9 cellular contexts compared by ENCODE assay signal in genomic region chr19:41691268-41691970, GRCh38. TPM values are rescaled to one million over a fixed set of nuclear protein-coding genes. Genes with fewer than 3 reads are reported as not detected.
DNase-seq lines count a peak whose midpoint lies in the region; ATAC-seq and TF ChIP-seq lines count a peak whose summit lies in the region.
"Had no signal": no experiment of that assay in that cellular context is flagged by ENCODE, and none has a peak within 500 bp of the region (broad histone marks: within the 10 kb centered on the region; RNA-seq: fewer than 3 reads in every experiment).

No MANE protein-coding gene starts in this region.

- H3K9me3 ChIP-seq in PC-3 (ENCODE audit: low read length) = no peaks in the 10 kb centered on the region
- peaks cover 0 to 8% (median 1%) of the 10 kb centered on the region in 4 donors for H3K9me3 ChIP-seq in sigmoid colon

- BruUV-seq in PC-3 (replicated peaks; lab: Mats Ljungman, UMichigan) = no TSS peak

- no peaks in the 10 kb centered on the region for H3F3A ChIP-seq in PC-3 (ENCODE audit: low read length, unreplicated experiment)

- H2AFZ ChIP-seq in PC-3 (ENCODE audit: low read length) = no peak overlapping the region

- DNase-seq in AG09319 (ENCODE audit: extremely low read depth, low read depth) = no peak
- peak; percentile 56 for DNase-seq in GM10248 (ENCODE audit: extremely low spot score)
- DNase-seq in PC-3 = peak; percentile 27
- DNase-seq in epithelial cell of esophagus (ENCODE audit: low read depth) = peak; percentile 21
- DNase-seq in stimulated activated naive CD8-positive, alpha-beta T cell treated with anti-CD3 and anti-CD28 coated beads, Interleukin-15, amount 100 ng/mL, for 72 hours = peak; percentile 28 to 33
- DNase-seq in activated T-helper 1 cell treated with anti-CD3 and anti-CD28 coated beads, Interleukin-12 subunit alpha, Interleukin-12 subunit beta, Interleukin-2, Interleukin-4 antibody, amounts not matched to agents 30 ng/mL and 10 ng/mL and 1 ng/mL, durations not matched to agents 14 hours and 24 hours and 36 hours (ENCODE audit: low spot score) = no peak
- DNase-seq in sigmoid colon = no peak

- H3K27ac ChIP-seq in PC-3 (ENCODE audit: low read length) (no peak overlapping the region), sigmoid colon (no peak overlapping the region)

- no peaks in the 10 kb centered on the region for H4K20me1 ChIP-seq in PC-3 (ENCODE audit: low read length)

- H3K79me2 ChIP-seq in PC-3 (ENCODE audit: low read length) = no peaks in the 10 kb centered on the region

- H3K4me1 ChIP-seq in PC-3 (ENCODE audit: insufficient read depth, low read length) = no peaks in the 10 kb centered on the region
- H3K4me1 ChIP-seq in sigmoid colon = no peaks in the 10 kb centered on the region

- H3K36me3 Mint-ChIP-seq in activated T-helper 1 cell treated with anti-CD3 and anti-CD28 coated beads, Interleukin-12 subunit alpha, Interleukin-12 subunit beta, Interleukin-2, Interleukin-4 antibody, amounts not matched to agents 30 ng/mL and 10 ng/mL and 1 ng/mL, durations not matched to agents 14 hours and 24 hours and 36 hours (ENCODE audit: low read depth) = no peaks in the 10 kb centered on the region

- H3K27me3 ChIP-seq in PC-3 (ENCODE audit: low read length) = no peaks in the 10 kb centered on the region
- H3K27me3 ChIP-seq in sigmoid colon = peaks cover 0 to 11% (median 0%) of the 10 kb centered on the region in 3 donors

- no peak overlapping the region for H3K4me3 ChIP-seq in PC-3 (ENCODE audit: low read length)
- no peak overlapping the region for H3K4me3 ChIP-seq in epithelial cell of esophagus (ENCODE audit: low read length)
- no peak overlapping the region for H3K4me3 ChIP-seq in sigmoid colon

- H3K4me2 ChIP-seq in PC-3 (ENCODE audit: low read length) = no peak overlapping the region

- TF ChIP-seq EP300 in sigmoid colon (IDR thresholded peaks at IDR 0.05) = no peak

- TF ChIP-seq CTCF in AG09319 (IDR thresholded peaks at IDR 0.05; ENCODE audit: low read depth, low read length) = peak; percentile 56
- peak; percentile 42 for TF ChIP-seq CTCF in GM10248 (IDR thresholded peaks at IDR 0.05; ENCODE audit: control extremely low read depth, extremely low read depth, low read depth, missing control alignments)
- peak; percentile 71 for TF ChIP-seq CTCF in PC-3 (conservative IDR thresholded peaks at IDR 0.05; ENCODE audit: low read depth, low read length)
- peak; percentile 72 for TF ChIP-seq CTCF in epithelial cell of esophagus (IDR thresholded peaks at IDR 0.05; ENCODE audit: insufficient read depth, low read depth, low read length, missing control alignments)
- TF ChIP-seq CTCF in sigmoid colon (IDR thresholded peaks at IDR 0.05) = peak in 2 of 4 experiments; percentile 23 to 29

- TF ChIP-seq POLR2A in sigmoid colon (IDR thresholded peaks at IDR 0.05) = no peak

- no peaks in the 10 kb centered on the region for H3K9me2 ChIP-seq in PC-3 (replicated peaks; ENCODE audit: low read length)

- H3K9ac ChIP-seq in PC-3 (ENCODE audit: low read length) = no peak overlapping the region

- 32 to 37% methylated on average over 20 of the region's 20 CpGs for WGBS in sigmoid colon, 2 donors

- intact Hi-C loops in PC-3 (cut with micrococcal nuclease) (loop anchor here (5.0 kb wide), 1 partner anchor 49 kb away; no protein-coding TSS in a partner anchor), sigmoid colon (cut with DNase I) (no loop called here)
- intact Hi-C loops in activated T-helper 1 cell treated with anti-CD3 and anti-CD28 coated beads, Interleukin-12 subunit alpha, Interleukin-12 subunit beta, Interleukin-2, Interleukin-4 antibody, amounts not matched to agents 30 ng/mL and 10 ng/mL and 1 ng/mL, durations not matched to agents 14 hours and 24 hours and 36 hours (cut with micrococcal nuclease) = loop anchor here (5.0 kb wide), 2 partner anchors 49 to 56 kb away; no protein-coding TSS in a partner anchor

- CTCF ChIA-PET in GM10248 (lab: Yijun Ruan, JAX) = interaction anchor here (0.9 to 2.8 kb wide), 9 partner anchors 9 to 61 kb away, joined by 3 to 25 read pairs (median 3); no protein-coding TSS in a partner anchor
- CTCF ChIA-PET in PC-3 (lab: Charles Lee) = interaction anchor here (1.0 kb wide), 1 partner anchor 49 kb away, joined by 6 read pairs; no protein-coding TSS in a partner anchor

- peaks cover 4% of the 10 kb centered on the region for H3K4me1 Mint-ChIP-seq in stimulated activated naive CD8-positive, alpha-beta T cell treated with anti-CD3 and anti-CD28 coated beads, Interleukin-15, amount 100 ng/mL, for 72 hours
- H3K4me1 Mint-ChIP-seq in activated T-helper 1 cell treated with anti-CD3 and anti-CD28 coated beads, Interleukin-12 subunit alpha, Interleukin-12 subunit beta, Interleukin-2, Interleukin-4 antibody, amounts not matched to agents 30 ng/mL and 10 ng/mL and 1 ng/mL, durations not matched to agents 14 hours and 24 hours and 36 hours (ENCODE audit: low read depth) = no peaks in the 10 kb centered on the region

- H3K27ac Mint-ChIP-seq in stimulated activated naive CD8-positive, alpha-beta T cell treated with anti-CD3 and anti-CD28 coated beads, Interleukin-15, amount 100 ng/mL, for 72 hours = no peak overlapping the region
- H3K27ac Mint-ChIP-seq in activated T-helper 1 cell treated with anti-CD3 and anti-CD28 coated beads, Interleukin-12 subunit alpha, Interleukin-12 subunit beta, Interleukin-2, Interleukin-4 antibody, amounts not matched to agents 30 ng/mL and 10 ng/mL and 1 ng/mL, durations not matched to agents 14 hours and 24 hours and 36 hours = no peak overlapping the region

- ATAC-seq in PC-3 = no peak
- ATAC-seq in stimulated activated naive CD8-positive, alpha-beta T cell treated with anti-CD3 and anti-CD28 coated beads, Interleukin-15, amount 100 ng/mL, for 72 hours = no peak
- ATAC-seq in HG02588 (IDR thresholded peaks at IDR 0.05; ENCODE audit: unreplicated experiment) = no peak

- H3K27me3 Mint-ChIP-seq in stimulated activated naive CD8-positive, alpha-beta T cell treated with anti-CD3 and anti-CD28 coated beads, Interleukin-15, amount 100 ng/mL, for 72 hours = peaks cover 75% of the 10 kb centered on the region
- H3K27me3 Mint-ChIP-seq in activated T-helper 1 cell treated with anti-CD3 and anti-CD28 coated beads, Interleukin-12 subunit alpha, Interleukin-12 subunit beta, Interleukin-2, Interleukin-4 antibody, amounts not matched to agents 30 ng/mL and 10 ng/mL and 1 ng/mL, durations not matched to agents 14 hours and 24 hours and 36 hours (ENCODE audit: insufficient read depth) = peaks cover 19% of the 10 kb centered on the region

- H3K4me3 Mint-ChIP-seq in stimulated activated naive CD8-positive, alpha-beta T cell treated with anti-CD3 and anti-CD28 coated beads, Interleukin-15, amount 100 ng/mL, for 72 hours = no peak overlapping the region
- no peak overlapping the region for H3K4me3 Mint-ChIP-seq in activated T-helper 1 cell treated with anti-CD3 and anti-CD28 coated beads, Interleukin-12 subunit alpha, Interleukin-12 subunit beta, Interleukin-2, Interleukin-4 antibody, amounts not matched to agents 30 ng/mL and 10 ng/mL and 1 ng/mL, durations not matched to agents 14 hours and 24 hours and 36 hours

- no peaks in the 10 kb centered on the region for H3K9me3 Mint-ChIP-seq in stimulated activated naive CD8-positive, alpha-beta T cell treated with anti-CD3 and anti-CD28 coated beads, Interleukin-15, amount 100 ng/mL, for 72 hours
- no peaks in the 10 kb centered on the region for H3K9me3 Mint-ChIP-seq in activated T-helper 1 cell treated with anti-CD3 and anti-CD28 coated beads, Interleukin-12 subunit alpha, Interleukin-12 subunit beta, Interleukin-2, Interleukin-4 antibody, amounts not matched to agents 30 ng/mL and 10 ng/mL and 1 ng/mL, durations not matched to agents 14 hours and 24 hours and 36 hours

- POLR2A ChIA-PET in GM10248 (lab: Yijun Ruan, JAX) = no interaction called here
- POLR2A ChIA-PET in PC-3 (lab: Charles Lee; ENCODE audit: unreplicated experiment) = no interaction called here

- H3K36me3 ChIP-seq in PC-3 (ENCODE audit: low read depth, low read length) (no peaks in the 10 kb centered on the region), sigmoid colon (no peaks in the 10 kb centered on the region)

RNA-seq across cellular contexts. Expression of gene CEACAM7, which starts 3.3 kb away (rescaled TPM):
- total RNA-seq in PC-3 (2014; rRNA removed) (not detected in 2 replicates), sigmoid colon (1 to 10 TPM in 2 of 4 donors, under 1 TPM in 1, not detected in 1; 0.49 to 1.4 (median 1.1) TPM)
- not detected in 2 replicates for total RNA-seq in activated T-helper 1 cell treated with anti-CD3 and anti-CD28 coated beads, Interleukin-12 subunit alpha, Interleukin-12 subunit beta, Interleukin-2, Interleukin-4 antibody, amounts not matched to agents 30 ng/mL and 10 ng/mL and 1 ng/mL, durations not matched to agents 14 hours and 24 hours and 36 hours
- polyA plus RNA-seq in sigmoid colon = 1,000 to 10,000 TPM in 1 of 3 donors, 100 to 1,000 TPM in 2; 282 to 1,079 (median 306) TPM
- total RNA-seq: HT1080 had no signal

RNA-seq across cellular contexts. Expression of gene CEACAM5, which starts 17.0 kb away (rescaled TPM):
- 0.75 and 2.8 TPM in 2 replicates for total RNA-seq in PC-3 (2014; rRNA removed)
- not detected in 2 replicates for total RNA-seq in activated T-helper 1 cell treated with anti-CD3 and anti-CD28 coated beads, Interleukin-12 subunit alpha, Interleukin-12 subunit beta, Interleukin-2, Interleukin-4 antibody, amounts not matched to agents 30 ng/mL and 10 ng/mL and 1 ng/mL, durations not matched to agents 14 hours and 24 hours and 36 hours
- total RNA-seq in sigmoid colon = 1 to 10 TPM in 1 of 4 donors, under 1 TPM in 2, not detected in 1; 0.16 to 3.2 (median 0.83) TPM
- 1,000 to 10,000 TPM in 1 of 3 donors, 100 to 1,000 TPM in 2; 172 to 1,632 (median 365) TPM for polyA plus RNA-seq in sigmoid colon
- total RNA-seq: HT1080 had no signal

Comparison
In these comparisons a context has a peak if more than half of its experiments do, and no peak if none do; other contexts are left out.
1. DNase-seq: peak in GM10248 (single experiment), PC-3 (single experiment), epithelial cell of esophagus (single experiment) and stimulated activated naive CD8-positive, alpha-beta T cell treated with anti-CD3 and anti-CD28 coated beads, Interleukin-15, amount 100 ng/mL, for 72 hours (2 of 2); none in AG09319 (single experiment), activated T-helper 1 cell treated with anti-CD3 and anti-CD28 coated beads, Interleukin-12 subunit alpha, Interleukin-12 subunit beta, Interleukin-2, Interleukin-4 antibody, amounts not matched to agents 30 ng/mL and 10 ng/mL and 1 ng/mL, durations not matched to agents 14 hours and 24 hours and 36 hours (single experiment) and sigmoid colon (single experiment).